In the genomic region with DNA sequence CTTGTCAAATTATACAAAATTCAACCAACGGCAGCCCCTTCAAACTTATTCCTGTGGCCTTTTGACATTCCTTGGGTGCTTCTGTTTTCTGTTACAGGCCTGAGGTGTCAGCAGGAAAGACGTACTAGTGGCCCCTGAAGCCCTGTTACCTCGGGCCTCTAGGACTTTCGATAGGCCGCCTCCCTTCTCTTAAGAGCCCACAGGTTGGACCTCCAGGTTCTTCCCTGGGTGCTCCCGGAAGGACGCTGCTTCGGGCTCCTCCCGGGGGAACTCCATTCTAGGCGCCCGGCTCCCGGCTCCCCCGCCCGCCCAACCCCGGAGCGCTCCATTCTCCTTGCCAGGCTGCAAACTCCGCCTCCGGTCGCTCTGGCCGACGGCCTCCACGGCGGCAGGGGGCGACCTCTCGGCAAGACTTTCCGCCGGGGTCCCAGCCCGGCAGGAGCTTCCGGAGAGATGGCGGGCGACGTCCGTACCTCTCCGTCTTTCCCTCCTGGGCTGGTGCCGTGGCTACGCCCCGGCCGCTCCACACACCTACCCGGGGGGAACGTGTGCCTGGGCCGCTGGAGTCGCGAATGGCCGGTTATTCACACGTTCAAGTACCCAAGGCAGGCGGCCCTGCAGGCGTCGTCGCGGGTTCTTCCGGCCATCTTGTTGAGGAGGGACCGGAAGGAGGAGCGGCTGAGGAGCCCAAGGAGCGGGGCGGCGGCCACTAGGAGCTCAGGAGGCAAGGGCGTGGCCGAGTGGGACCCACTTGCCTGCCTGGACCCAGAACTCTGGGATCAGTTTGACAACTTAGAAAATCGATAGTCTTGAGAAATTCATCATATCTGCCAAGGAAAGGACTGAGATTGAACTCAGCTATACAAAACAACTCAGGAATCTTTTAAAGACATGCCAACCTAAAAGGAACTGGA, we compare ENCODE assay signal across 1 cellular context.
TF ChIP-seq lines count a peak whose summit lies in the region.

No MANE protein-coding gene starts in this region.

TF ChIP-seq in SK-N-SH, 30 proteins besides CTCF, POLR2A, EP300 and RAD21 (continued from another document):
- TF ChIP-seq REST (IDR thresholded peaks at IDR 0.05; ENCODE audit: low read depth, low read length), result peak; percentile 67; the same call in 1 of the 2 replicates
- TF ChIP-seq, protein P1, sequence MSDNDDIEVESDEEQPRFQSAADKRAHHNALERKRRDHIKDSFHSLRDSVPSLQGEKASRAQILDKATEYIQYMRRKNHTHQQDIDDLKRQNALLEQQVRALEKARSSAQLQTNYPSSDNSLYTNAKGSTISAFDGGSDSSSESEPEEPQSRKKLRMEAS (IDR thresholded peaks at IDR 0.05; ENCODE audit: low read depth), result peak; percentile 87
- no peak for TF ChIP-seq RXRA (IDR thresholded peaks at IDR 0.05; ENCODE audit: borderline replicate concordance, low read depth)
- TF ChIP-seq GATA2 (CRISPR knock-in tag; IDR thresholded peaks at IDR 0.05), result no peak
- TF ChIP-seq RCOR1 (IDR thresholded peaks at IDR 0.05; ENCODE audit: low read length), result no peak
- no peak for TF ChIP-seq RFX5 (IDR thresholded peaks at IDR 0.05; ENCODE audit: low read length)
- peak; percentile 34; the same call in 1 of the 2 replicates for TF ChIP-seq TCF12 (IDR thresholded peaks at IDR 0.05)
- no peak; the same call in 1 of the 2 replicates for TF ChIP-seq MXI1 (IDR thresholded peaks at IDR 0.05; ENCODE audit: low read depth, low read length)
- TF ChIP-seq, protein P2, sequence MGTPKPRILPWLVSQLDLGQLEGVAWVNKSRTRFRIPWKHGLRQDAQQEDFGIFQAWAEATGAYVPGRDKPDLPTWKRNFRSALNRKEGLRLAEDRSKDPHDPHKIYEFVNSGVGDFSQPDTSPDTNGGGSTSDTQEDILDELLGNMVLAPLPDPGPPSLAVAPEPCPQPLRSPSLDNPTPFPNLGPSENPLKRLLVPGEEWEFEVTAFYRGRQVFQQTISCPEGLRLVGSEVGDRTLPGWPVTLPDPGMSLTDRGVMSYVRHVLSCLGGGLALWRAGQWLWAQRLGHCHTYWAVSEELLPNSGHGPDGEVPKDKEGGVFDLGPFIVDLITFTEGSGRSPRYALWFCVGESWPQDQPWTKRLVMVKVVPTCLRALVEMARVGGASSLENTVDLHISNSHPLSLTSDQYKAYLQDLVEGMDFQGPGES (IDR thresholded peaks at IDR 0.05; ENCODE audit: low read depth, low read length), result no peak
- TF ChIP-seq EZH2phosphoT487 (IDR thresholded peaks at IDR 0.05; ENCODE audit: borderline replicate concordance, low read depth), result no peak
- no peak for TF ChIP-seq NRF1 (IDR thresholded peaks at IDR 0.05; ENCODE audit: low read depth, low read length)
- TF ChIP-seq YY1 (IDR thresholded peaks at IDR 0.05; ENCODE audit: low read depth), result peak; percentile 96
- TF ChIP-seq POLR2AphosphoS5 (IDR thresholded peaks at IDR 0.05; ENCODE audit: low read depth, low read length), result peak; percentile 60
- peak; percentile 87 for TF ChIP-seq GABPA (IDR thresholded peaks at IDR 0.05; ENCODE audit: low read depth)
- TF ChIP-seq CHD2 (IDR thresholded peaks at IDR 0.05; ENCODE audit: low read length, partially characterized antibody), result peak; percentile 36
- no peak for TF ChIP-seq FOXM1 (IDR thresholded peaks at IDR 0.05; ENCODE audit: low read depth)
